In the genomic region with DNA sequence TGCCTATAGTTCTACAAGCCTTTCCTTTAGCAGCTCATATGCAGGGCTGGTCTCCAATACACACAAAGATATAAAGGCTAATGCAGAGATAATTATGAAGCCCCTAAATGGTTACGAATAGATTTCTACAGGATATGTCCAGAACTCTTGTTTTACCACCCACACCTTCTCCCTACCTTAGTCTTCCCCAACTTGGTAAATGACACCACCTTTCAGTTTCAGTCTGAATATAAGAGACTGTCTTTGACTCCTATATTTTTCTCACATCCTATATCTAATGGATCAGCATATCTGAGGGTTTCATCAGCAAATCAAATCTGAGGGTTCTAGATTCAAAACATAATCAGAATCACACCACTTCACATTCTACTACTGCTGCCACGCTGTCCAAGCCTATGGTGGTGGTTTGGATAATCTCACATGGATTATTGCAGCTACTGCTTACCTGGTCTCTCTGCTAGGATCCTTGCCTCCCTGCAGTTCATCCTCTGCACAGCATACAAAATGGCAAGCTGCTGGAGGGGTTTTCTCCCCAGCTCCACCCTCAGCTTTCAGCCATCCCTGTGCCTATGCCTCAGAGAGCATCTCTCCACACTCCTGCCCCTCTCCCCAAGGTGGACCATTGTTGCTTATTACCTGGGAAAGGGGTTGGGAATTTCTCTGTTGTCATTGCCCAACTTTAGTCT, we compare ENCODE assay signal across 1 cellular context.
TF ChIP-seq lines count a peak whose summit lies in the region.

No MANE protein-coding gene starts in this region.

TF ChIP-seq in WTC11, 78 proteins besides CTCF, POLR2A, EP300 and RAD21 (continued from another document):
- TF ChIP-seq CBFB (CRISPR knock-in tag; IDR thresholded peaks at IDR 0.05; ENCODE audit: low read depth) (no peak), FOXK1 (CRISPR knock-in tag; IDR thresholded peaks at IDR 0.05) (no peak), ZNF416 (CRISPR knock-in tag; IDR thresholded peaks at IDR 0.05) (no peak)
- TF ChIP-seq, protein P1, sequence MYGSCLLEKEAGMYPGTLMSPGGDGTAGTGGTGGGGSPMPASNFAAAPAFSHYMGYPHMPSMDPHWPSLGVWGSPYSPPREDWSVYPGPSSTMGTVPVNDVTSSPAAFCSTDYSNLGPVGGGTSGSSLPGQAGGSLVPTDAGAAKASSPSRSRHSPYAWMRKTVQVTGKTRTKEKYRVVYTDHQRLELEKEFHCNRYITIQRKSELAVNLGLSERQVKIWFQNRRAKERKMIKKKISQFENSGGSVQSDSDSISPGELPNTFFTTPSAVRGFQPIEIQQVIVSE (CRISPR knock-in tag; IDR thresholded peaks at IDR 0.05; ENCODE audit: borderline replicate concordance), result no peak
